In genomic region chr4:158778065-158778711, GRCh38 we compare ENCODE assay signal across 8 cellular contexts. TPM values are rescaled to one million over a fixed set of nuclear protein-coding genes. Genes with fewer than 3 reads are reported as not detected.
A peak's percentile ranks its signal among the peaks of the same experiment; 100 is the strongest.
DNase-seq lines count a peak whose midpoint lies in the region; ATAC-seq and TF ChIP-seq lines count a peak whose summit lies in the region.

No MANE protein-coding gene starts in this region.

- H3K9me3 ChIP-seq in naive thymus-derived CD4-positive, alpha-beta T cell (ENCODE audit: control insufficient read depth in 2 of 3, low read length in 3 of 3): no peaks in the 10 kb centered on the region
- H3K9me3 ChIP-seq in aorta (ENCODE audit: control insufficient read depth, low read length): no peaks in the 10 kb centered on the region

- CTCF ChIA-PET in naive thymus-derived CD4-positive, alpha-beta T cell (lab: Charles Lee): no interaction called here

- H3K4me3 Mint-ChIP-seq in naive thymus-derived CD4-positive, alpha-beta T cell: peak overlapping the region; percentile 10 to 85 (median 73)

- peaks cover 0 to 5% of the 10 kb centered on the region in 2 donors for H3K4me1 ChIP-seq in naive thymus-derived CD4-positive, alpha-beta T cell (ENCODE audit: control insufficient read depth in 2 of 2, insufficient read depth in 2 of 2, low read length in 2 of 2)
- H3K4me1 ChIP-seq in aorta (ENCODE audit: control insufficient read depth in 1 of 2, insufficient read depth in 2 of 2, low read length in 2 of 2): peaks cover 5 to 13% of the 10 kb centered on the region in 2 donors

- no peaks in the 10 kb centered on the region for H3K9me3 Mint-ChIP-seq in naive thymus-derived CD4-positive, alpha-beta T cell

- H3K27ac ChIP-seq in naive thymus-derived CD4-positive, alpha-beta T cell (ENCODE audit: low read depth, low read length): no peak overlapping the region
- no peak overlapping the region for H3K27ac ChIP-seq in aorta (ENCODE audit: low read depth in 1 of 2, low read length in 2 of 2)

- intact Hi-C loops in naive thymus-derived CD4-positive, alpha-beta T cell (cut with micrococcal nuclease): loop anchor here in 1 of 2 donors (1.0 to 2.0 kb wide), 2 partner anchors 9 to 33 kb away; partner anchors contain the start of gene FNIP2
- intact Hi-C loops in aorta (cut with DNase I): no loop called here

- DNase-seq in NOMO-1 (lab: John Stamatoyannopoulos, UW; ENCODE audit: unreplicated experiment in 2 of 2) (peak; percentile 39 to 69), omental fat pad (ENCODE audit: low spot score) (no peak), NCI-H1694 treated with DMSO at 0.1 percent for 48 hours (lab: John Stamatoyannopoulos, UW) (no peak), aorta (no peak), HK-2 (ENCODE audit: unreplicated experiment) (no peak)
- peak in 4 of 9 donors; percentile 9 to 16 (median 12) for DNase-seq in naive thymus-derived CD4-positive, alpha-beta T cell

- ATAC-seq in GM18861 (IDR thresholded peaks at IDR 0.05; ENCODE audit: unreplicated experiment): peak; percentile 96
- ATAC-seq in HG02610 (IDR thresholded peaks at IDR 0.05; ENCODE audit: unreplicated experiment): peak; percentile 86
- ATAC-seq in naive thymus-derived CD4-positive, alpha-beta T cell: peak; percentile 84
- no peak for ATAC-seq in omental fat pad (ENCODE audit: low FRiP score)
- ATAC-seq in aorta (ENCODE audit: low FRiP score): no peak

- H3K27me3 Mint-ChIP-seq in naive thymus-derived CD4-positive, alpha-beta T cell: no peaks in the 10 kb centered on the region

- POLR2A ChIA-PET in naive thymus-derived CD4-positive, alpha-beta T cell (lab: Charles Lee): interaction anchor here (1.8 kb wide), 1 partner anchor 9 kb away, joined by 11 read pairs; the partner anchor contains the start of gene FNIP2

- H3K4me1 Mint-ChIP-seq in naive thymus-derived CD4-positive, alpha-beta T cell: peaks cover 23 to 52% (median 51%) of the 10 kb centered on the region in 7 donors

- H3K36me3 ChIP-seq in naive thymus-derived CD4-positive, alpha-beta T cell (ENCODE audit: control insufficient read depth in 2 of 3, insufficient read depth in 3 of 3, low read length in 3 of 3): no peaks in the 10 kb centered on the region
- no peaks in the 10 kb centered on the region for H3K36me3 ChIP-seq in aorta (ENCODE audit: control insufficient read depth in 1 of 2, insufficient read depth in 2 of 2, low read length in 1 of 2)

- WGBS in aorta, 2 donors: 64% methylated on average over 2 of the region's 2 CpGs

- no peak for TF ChIP-seq CTCF in omental fat pad (IDR thresholded peaks at IDR 0.05)

- H3K27ac Mint-ChIP-seq in naive thymus-derived CD4-positive, alpha-beta T cell: peak overlapping the region; percentile 8 to 85 (median 40)

- no peaks in the 10 kb centered on the region for H3K27me3 ChIP-seq in naive thymus-derived CD4-positive, alpha-beta T cell (ENCODE audit: control insufficient read depth in 2 of 2, insufficient read depth in 2 of 2, low read length in 2 of 2)
- no peaks in the 10 kb centered on the region for H3K27me3 ChIP-seq in aorta (ENCODE audit: control insufficient read depth in 1 of 2, insufficient read depth in 2 of 2, low read length in 1 of 2)

- peak overlapping the region; percentile 26 for H3K4me3 ChIP-seq in naive thymus-derived CD4-positive, alpha-beta T cell (ENCODE audit: low read length)
- no peak overlapping the region for H3K4me3 ChIP-seq in aorta (ENCODE audit: low read length in 2 of 2)

- peaks cover 0 to under 1% (median 0%) of the 10 kb centered on the region in 5 donors for H3K36me3 Mint-ChIP-seq in naive thymus-derived CD4-positive, alpha-beta T cell

RNA-seq across cellular contexts. Expression of gene FNIP2, which starts 9.4 kb away (rescaled TPM):
- 10 to 100 TPM in 4 of 5 experiments, 1 to 10 TPM in 1; 9.8 to 19.5 (median 11.5) TPM for total RNA-seq in naive thymus-derived CD4-positive, alpha-beta T cell
- polyA plus RNA-seq in naive thymus-derived CD4-positive, alpha-beta T cell: 1 to 10 TPM; 2.3 to 3.9 TPM
- total RNA-seq in omental fat pad (100 to 1,000 TPM in 1 of 4 donors, 10 to 100 TPM in 3; 56.4 to 125 (median 73.4) TPM), aorta (10 to 100 TPM; 71.0 to 97.8 TPM)
- polyA plus RNA-seq in aorta: 10 to 100 TPM; 17.3 TPM

RNA-seq across cellular contexts. Expression of gene PPID, which starts 55.0 kb away (rescaled TPM):
- 10 to 100 TPM; 13.4 to 46.1 (median 26.5) TPM for total RNA-seq in naive thymus-derived CD4-positive, alpha-beta T cell
- 10 to 100 TPM; 47.0 to 52.0 TPM for polyA plus RNA-seq in naive thymus-derived CD4-positive, alpha-beta T cell
- 10 to 100 TPM; 15.6 to 23.9 (median 20.4) TPM for total RNA-seq in omental fat pad
- 10 to 100 TPM; 14.2 to 19.7 TPM for total RNA-seq in aorta
- polyA plus RNA-seq in aorta: 10 to 100 TPM; 20.4 to 36.3 TPM

Comparison
In these comparisons a context has a peak if more than half of its experiments do, and no peak if none do; other contexts are left out.
1. ATAC-seq: peak in GM18861 (single experiment), HG02610 (single experiment) and naive thymus-derived CD4-positive, alpha-beta T cell (single experiment); none in omental fat pad (single experiment) and aorta (single experiment).
2. DNase-seq: peak in NOMO-1 (2 of 2); none in omental fat pad (single experiment), NCI-H1694 treated with DMSO at 0.1 percent for 48 hours (single experiment), aorta (0 of 2) and HK-2 (single experiment).